Comparison of ENCODE assay signal across 9 cellular contexts in genomic region chr5:72849546-72849945, GRCh38. TPM values are rescaled to one million over a fixed set of nuclear protein-coding genes. Genes with fewer than 3 reads are reported as not detected.
DNase-seq lines count a peak whose midpoint lies in the region; ATAC-seq and TF ChIP-seq lines count a peak whose summit lies in the region.
"Had no signal": no experiment of that assay in that cellular context is flagged by ENCODE, and none has a peak within 500 bp of the region (broad histone marks: within the 10 kb centered on the region; RNA-seq: fewer than 3 reads in every experiment).

No MANE protein-coding gene starts in this region.

- H3K27me3 Mint-ChIP-seq in activated naive CD8-positive, alpha-beta T cell treated with anti-CD3 and anti-CD28 coated beads, Interleukin-2, amount 10 ng/mL, durations not matched to agents 7 days and 5 days: peaks cover 2% of the 10 kb centered on the region

- TF ChIP-seq CTCF in heart left ventricle (IDR thresholded peaks at IDR 0.05) (no peak), lower lobe of right lung (IDR thresholded peaks at IDR 0.05) (no peak), upper lobe of right lung (IDR thresholded peaks at IDR 0.05) (no peak)

- no peak for DNase-seq in heart left ventricle
- DNase-seq in left ventricle myocardium superior: no peak
- no peak for DNase-seq in activated naive CD8-positive, alpha-beta T cell treated with anti-CD3 and anti-CD28 coated beads, Interleukin-2, amount 10 ng/mL, durations not matched to agents 7 days and 5 days
- no peak for DNase-seq in lower lobe of right lung
- DNase-seq in upper lobe of right lung: no peak
- no peak for DNase-seq in C1 segment of cervical spinal cord (lab: John Stamatoyannopoulos, UW)
- no peak for DNase-seq in HPDE6-E6E7 (ENCODE audit: extremely low spot score)
- DNase-seq: NCI-H2029 had no signal

- H3K27me3 ChIP-seq in heart left ventricle (no peaks in the 10 kb centered on the region), lower lobe of right lung (ENCODE audit: low read depth) (no peaks in the 10 kb centered on the region), upper lobe of right lung (no peaks in the 10 kb centered on the region)

- intact Hi-C loops in heart left ventricle (cut with DNase I) (loop anchor here in 4 of 10 donors (2.0 to 10.0 kb wide), 3 partner anchors 33 to 237 kb away; partner anchors contain the start of gene TNPO1 (in 1 of the 4)), left ventricle myocardium superior (cut with micrococcal nuclease) (no loop called here), lower lobe of right lung (cut with DNase I) (no loop called here), upper lobe of right lung (cut with DNase I) (no loop called here)

- POLR2A ChIA-PET in activated naive CD8-positive, alpha-beta T cell treated with anti-CD3 and anti-CD28 coated beads, Interleukin-2, amount 10 ng/mL, durations not matched to agents 7 days and 5 days (lab: Charles Lee): interaction anchor here (0.9 to 3.6 kb wide), 5 partner anchors 12 to 715 kb away, joined by 3 to 30 read pairs (median 5); partner anchors contain the start of genes MRPS27, PTCD2 and TNPO1

- ATAC-seq in heart left ventricle (no peak), left ventricle myocardium superior (no peak), lower lobe of right lung (no peak), upper lobe of right lung (no peak), GM19463 (IDR thresholded peaks at IDR 0.05; ENCODE audit: unreplicated experiment) (no peak)
- ATAC-seq in activated naive CD8-positive, alpha-beta T cell treated with anti-CD3 and anti-CD28 coated beads, Interleukin-2, amount 10 ng/mL, durations not matched to agents 7 days and 5 days (ENCODE audit: low read depth): no peak

- no peaks in the 10 kb centered on the region for H3K9me3 Mint-ChIP-seq in activated naive CD8-positive, alpha-beta T cell treated with anti-CD3 and anti-CD28 coated beads, Interleukin-2, amount 10 ng/mL, durations not matched to agents 7 days and 5 days

- 20 to 25% (median 21%) methylated on average over 4 of the region's 4 CpGs for WGBS in heart left ventricle, 4 donors

- H3K27ac Mint-ChIP-seq in activated naive CD8-positive, alpha-beta T cell treated with anti-CD3 and anti-CD28 coated beads, Interleukin-2, amount 10 ng/mL, durations not matched to agents 7 days and 5 days: peak overlapping the region; percentile 95

- H3K27ac ChIP-seq in heart left ventricle (peak overlapping the region in 2 of 12 donors; percentile 54 to 93), lower lobe of right lung (peak overlapping the region; percentile 56), upper lobe of right lung (no peak overlapping the region)

- H3K36me3 ChIP-seq in heart left ventricle (peaks cover 0 to 34% (median 19%) of the 10 kb centered on the region in 9 donors), lower lobe of right lung (peaks cover 6% of the 10 kb centered on the region), upper lobe of right lung (peaks cover 11% of the 10 kb centered on the region)

- peaks cover 32% of the 10 kb centered on the region for H3K4me1 Mint-ChIP-seq in activated naive CD8-positive, alpha-beta T cell treated with anti-CD3 and anti-CD28 coated beads, Interleukin-2, amount 10 ng/mL, durations not matched to agents 7 days and 5 days

- H3K9me3 ChIP-seq in heart left ventricle: no peaks in the 10 kb centered on the region
- no peaks in the 10 kb centered on the region for H3K9me3 ChIP-seq in lower lobe of right lung
- no peaks in the 10 kb centered on the region for H3K9me3 ChIP-seq in upper lobe of right lung

- H3K4me3 Mint-ChIP-seq in activated naive CD8-positive, alpha-beta T cell treated with anti-CD3 and anti-CD28 coated beads, Interleukin-2, amount 10 ng/mL, durations not matched to agents 7 days and 5 days: peak overlapping the region; percentile 95

- TF ChIP-seq POLR2A in heart left ventricle (IDR thresholded peaks at IDR 0.05): no peak

- peak overlapping the region; percentile 27 to 91 (median 78) for H3K4me3 ChIP-seq in heart left ventricle
- H3K4me3 ChIP-seq in lower lobe of right lung: peak overlapping the region; percentile 76
- H3K4me3 ChIP-seq in upper lobe of right lung: peak overlapping the region; percentile 75

- H3K36me3 Mint-ChIP-seq in activated naive CD8-positive, alpha-beta T cell treated with anti-CD3 and anti-CD28 coated beads, Interleukin-2, amount 10 ng/mL, durations not matched to agents 7 days and 5 days: peaks cover 16% of the 10 kb centered on the region

- peaks cover 0 to 88% (median 43%) of the 10 kb centered on the region in 12 donors for H3K4me1 ChIP-seq in heart left ventricle
- peaks cover 70% of the 10 kb centered on the region for H3K4me1 ChIP-seq in lower lobe of right lung
- H3K4me1 ChIP-seq in upper lobe of right lung: peaks cover 59% of the 10 kb centered on the region

RNA-seq across cellular contexts. Expression of gene TNPO1, which starts 33.1 kb away (rescaled TPM):
- total RNA-seq in heart left ventricle: 10 to 100 TPM; 56.4 to 92.2 (median 68.4) TPM
- polyA plus RNA-seq in heart left ventricle: 10 to 100 TPM in 1 of 2 donors, 1 to 10 TPM in 1; 6.4 to 46.4 TPM
- total RNA-seq in left ventricle myocardium superior: 67.7 TPM
- total RNA-seq in activated naive CD8-positive, alpha-beta T cell treated with anti-CD3 and anti-CD28 coated beads, Interleukin-2, amount 10 ng/mL, durations not matched to agents 7 days and 5 days: 10 to 100 TPM; 76.2 to 81.0 TPM
- 100 TPM for total RNA-seq in lower lobe of right lung
- 106 TPM for total RNA-seq in upper lobe of right lung
